8 cellular contexts compared by ENCODE assay signal in genomic region chr6:32154514-32155161, GRCh38.
DNase-seq lines count a peak whose midpoint lies in the region; ATAC-seq and TF ChIP-seq lines count a peak whose summit lies in the region.

No MANE protein-coding gene starts in this region.

- H3K4me3 Mint-ChIP-seq in stimulated activated naive CD8-positive, alpha-beta T cell treated with anti-CD3 and anti-CD28 coated beads, Interleukin-15, amount 100 ng/mL, for 72 hours: peak overlapping the region; percentile 91 to 95

- H3K4me3 ChIP-seq in GM08714 (ENCODE audit: low read length): peak overlapping the region; percentile 65
- peak overlapping the region; percentile 94 for H3K4me3 ChIP-seq in epithelial cell of esophagus (ENCODE audit: low read length)
- H3K4me3 ChIP-seq in mucosa of rectum (ENCODE audit: low read length in 2 of 2): peak overlapping the region; percentile 82 to 94

- peak overlapping the region; percentile 93 to 94 for H3K27ac Mint-ChIP-seq in stimulated activated naive CD8-positive, alpha-beta T cell treated with anti-CD3 and anti-CD28 coated beads, Interleukin-15, amount 100 ng/mL, for 72 hours

- peak; percentile 49 to 60 for DNase-seq in NOMO-1 (lab: John Stamatoyannopoulos, UW; ENCODE audit: unreplicated experiment in 2 of 2)
- DNase-seq in activated T-cell treated with anti-CD3 and anti-CD28 coated beads for 24 hours (ENCODE audit: low read depth): peak; percentile 46
- DNase-seq in epithelial cell of esophagus (ENCODE audit: low read depth): peak; percentile 79
- DNase-seq in stimulated activated naive CD8-positive, alpha-beta T cell treated with anti-CD3 and anti-CD28 coated beads, Interleukin-15, amount 100 ng/mL, for 72 hours: peak; percentile 69 to 76

- H3K9ac ChIP-seq in mucosa of rectum (ENCODE audit: low read depth in 1 of 2, low read length in 2 of 2): peak overlapping the region; percentile 65 to 86

- TF ChIP-seq CTCF in epithelial cell of esophagus (IDR thresholded peaks at IDR 0.05; ENCODE audit: insufficient read depth, low read depth, low read length, missing control alignments): peak; percentile 71

- peaks cover 5 to 17% of the 10 kb centered on the region in 2 donors for H3K36me3 ChIP-seq in mucosa of rectum (ENCODE audit: control insufficient read depth in 2 of 2, insufficient read depth in 2 of 2, low read length in 2 of 2)

- H3K27me3 ChIP-seq in mucosa of rectum (ENCODE audit: control insufficient read depth in 2 of 2, insufficient read depth in 2 of 2, low read length in 2 of 2): no peaks in the 10 kb centered on the region

- ATAC-seq in HG03432 (IDR thresholded peaks at IDR 0.05; ENCODE audit: unreplicated experiment) (peak; percentile 76), GM18858 (IDR thresholded peaks at IDR 0.05; ENCODE audit: unreplicated experiment) (no peak)
- ATAC-seq in stimulated activated naive CD8-positive, alpha-beta T cell treated with anti-CD3 and anti-CD28 coated beads, Interleukin-15, amount 100 ng/mL, for 72 hours: peak; percentile 84

- no peaks in the 10 kb centered on the region for H3K9me3 ChIP-seq in mucosa of rectum (ENCODE audit: control insufficient read depth in 2 of 2, low read length in 2 of 2)

- H3K4me1 ChIP-seq in mucosa of rectum (ENCODE audit: control insufficient read depth in 2 of 2, insufficient read depth in 2 of 2, low read length in 2 of 2): peaks cover 13 to 21% of the 10 kb centered on the region in 2 donors

- H3K9me3 Mint-ChIP-seq in stimulated activated naive CD8-positive, alpha-beta T cell treated with anti-CD3 and anti-CD28 coated beads, Interleukin-15, amount 100 ng/mL, for 72 hours: no peaks in the 10 kb centered on the region

- H3K27ac ChIP-seq in mucosa of rectum (ENCODE audit: low read depth in 2 of 2, low read length in 2 of 2): peak overlapping the region; percentile 77 to 92

- peaks cover 55% of the 10 kb centered on the region for H3K4me1 Mint-ChIP-seq in stimulated activated naive CD8-positive, alpha-beta T cell treated with anti-CD3 and anti-CD28 coated beads, Interleukin-15, amount 100 ng/mL, for 72 hours

- peaks cover 8% of the 10 kb centered on the region for H3K27me3 Mint-ChIP-seq in stimulated activated naive CD8-positive, alpha-beta T cell treated with anti-CD3 and anti-CD28 coated beads, Interleukin-15, amount 100 ng/mL, for 72 hours
